Comparison of ENCODE assay signal across 22 cellular contexts in the genomic region with DNA sequence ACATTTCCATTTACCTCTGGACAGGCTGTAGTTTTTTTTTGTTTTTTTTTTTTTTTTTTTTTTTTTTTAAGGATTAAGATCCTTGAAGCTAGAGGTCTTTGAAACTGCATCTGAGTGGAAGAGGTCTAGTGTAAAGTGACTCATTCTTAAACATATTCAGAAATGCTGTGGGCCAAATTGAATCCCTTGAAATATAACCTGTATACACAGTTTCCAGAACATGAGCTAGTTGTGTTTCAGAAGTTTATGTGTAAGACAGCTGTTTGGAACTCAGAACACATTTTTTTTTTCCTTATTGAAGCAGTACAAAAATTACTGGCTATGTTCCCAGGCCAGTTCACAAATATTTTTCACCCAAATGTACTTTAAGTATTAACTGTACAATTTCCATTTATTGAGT.
DNase-seq lines count a peak whose midpoint lies in the region; ATAC-seq and TF ChIP-seq lines count a peak whose summit lies in the region.
"Had no signal": no experiment of that assay in that cellular context is flagged by ENCODE, and none has a peak within 500 bp of the region (broad histone marks: within the 10 kb centered on the region; RNA-seq: fewer than 3 reads in every experiment).

No MANE protein-coding gene starts in this region.

- no peaks in the 10 kb centered on the region for H3K79me2 ChIP-seq in PC-3 (ENCODE audit: low read length)

- intact Hi-C loops in PC-3 (cut with micrococcal nuclease): loop anchor here (2.0 to 5.0 kb wide), 2 partner anchors 35 to 227 kb away; no protein-coding TSS in a partner anchor

- H3K9me3 ChIP-seq in PC-3 (ENCODE audit: low read length): no peaks in the 10 kb centered on the region
- H3K9me3 ChIP-seq: body of pancreas, esophagus squamous epithelium, lower lobe of right lung, right atrium auricular region had no signal

- no peaks in the 10 kb centered on the region for H3K27me3 ChIP-seq in PC-3 (ENCODE audit: low read length)
- H3K27me3 ChIP-seq: body of pancreas, dorsolateral prefrontal cortex, esophagus squamous epithelium, right atrium auricular region had no signal

- H3F3A ChIP-seq in PC-3 (ENCODE audit: low read length, unreplicated experiment): peaks cover 15% of the 10 kb centered on the region

- peak overlapping the region; percentile 6; the same call in 1 of the 2 replicates for H3K4me3 ChIP-seq in PC-3 (ENCODE audit: low read length)
- H3K4me3 ChIP-seq: body of pancreas, dorsolateral prefrontal cortex, esophagus squamous epithelium, lower lobe of right lung, right atrium auricular region had no signal

- CTCF ChIA-PET in PC-3 (lab: Charles Lee): no interaction called here

- no peak for TF ChIP-seq CTCF in PC-3 (conservative IDR thresholded peaks at IDR 0.05; ENCODE audit: low read depth, low read length)
- TF ChIP-seq CTCF in omental fat pad (IDR thresholded peaks at IDR 0.05): no peak

- peak; percentile 69 for ATAC-seq in PC-3
- peak; percentile 54 for ATAC-seq in omental fat pad (ENCODE audit: low FRiP score)
- no peak for ATAC-seq in HG02884 (IDR thresholded peaks at IDR 0.05; ENCODE audit: unreplicated experiment)
- ATAC-seq in GM18870 (IDR thresholded peaks at IDR 0.05; ENCODE audit: unreplicated experiment): no peak
- ATAC-seq: body of pancreas, natural killer cell had no signal

- H3K4me2 ChIP-seq in PC-3 (ENCODE audit: low read length): peak overlapping the region; percentile 73

- H3K9ac ChIP-seq in PC-3 (ENCODE audit: low read length): no peak overlapping the region

- no peaks in the 10 kb centered on the region for H4K20me1 ChIP-seq in PC-3 (ENCODE audit: low read length)

- H3K27ac ChIP-seq in PC-3 (ENCODE audit: low read length): peak overlapping the region; percentile 27
- H3K27ac ChIP-seq: C4-2B, dorsolateral prefrontal cortex, lower lobe of right lung, right atrium auricular region, RWPE1 had no signal

- no peak overlapping the region for H2AFZ ChIP-seq in PC-3 (ENCODE audit: low read length)

- POLR2A ChIA-PET in PC-3 (lab: Charles Lee; ENCODE audit: unreplicated experiment): interaction anchor here (0.6 to 0.7 kb wide), 3 partner anchors 22 to 1744 kb away, joined by 4 to 6 read pairs (median 5); no protein-coding TSS in a partner anchor

- no peaks in the 10 kb centered on the region for H3K9me2 ChIP-seq in PC-3 (replicated peaks; ENCODE audit: low read length)

- H3K36me3 ChIP-seq in PC-3 (ENCODE audit: low read depth, low read length): no peaks in the 10 kb centered on the region
- H3K36me3 ChIP-seq: esophagus squamous epithelium, lower lobe of right lung, right atrium auricular region had no signal

- peak; percentile 7 for DNase-seq in Daoy (ENCODE audit: low read depth)
- DNase-seq in PC-3: peak; percentile 71
- DNase-seq in fibroblast of gingiva (ENCODE audit: low read depth): peak; percentile 2
- DNase-seq in omental fat pad (ENCODE audit: low spot score): no peak
- no peak for DNase-seq in cerebellum (ENCODE audit: low spot score)
- DNase-seq in NCI-H2171 treated with DMSO at 0.1 percent for 48 hours (lab: John Stamatoyannopoulos, UW): no peak
- DNase-seq: activated CD4-positive, CD25-positive, alpha-beta regulatory T cell treated with anti-CD3 and anti-CD28 coated beads, Interleukin-2, amount 50 U/mL, for 72 hours; activated gamma-delta T cell treated with Interleukin-2 at 50 U/mL for 16 hours; body of pancreas; dorsolateral prefrontal cortex; esophagus squamous epithelium; lower lobe of right lung; natural killer cell; NCI-H1092; NCI-H2107; NCI-H774; T-helper 2 cell had no signal

- no TSS peak for BruUV-seq in PC-3 (replicated peaks; lab: Mats Ljungman, UMichigan)

- peaks cover 53% of the 10 kb centered on the region for H3K4me1 ChIP-seq in PC-3 (ENCODE audit: insufficient read depth, low read length)
- H3K4me1 ChIP-seq: esophagus squamous epithelium had no signal

Comparison
In these comparisons a context has a peak if more than half of its experiments do, and no peak if none do; other contexts are left out.
1. DNase-seq: peak in Daoy (single experiment), PC-3 (single experiment) and fibroblast of gingiva (single experiment); none in omental fat pad (single experiment), cerebellum (single experiment) and NCI-H2171 treated with DMSO at 0.1 percent for 48 hours (single experiment).
2. ATAC-seq: peak in PC-3 (single experiment) and omental fat pad (single experiment); none in HG02884 (single experiment) and GM18870 (single experiment).